Comparison of ENCODE assay signal across 8 cellular contexts in genomic region chrX:12970691-12971202, GRCh38. TPM values are rescaled to one million over a fixed set of nuclear protein-coding genes. Genes with fewer than 3 reads are reported as not detected.
DNase-seq lines count a peak whose midpoint lies in the region; ATAC-seq, FAIRE-seq and TF ChIP-seq lines count a peak whose summit lies in the region.

No MANE protein-coding gene starts in this region.

- H3K4me3 ChIP-seq in bronchial epithelial cell (ENCODE audit: low read depth, low read length) = no peak overlapping the region

- H3K27me3 Mint-ChIP-seq in stimulated activated naive CD8-positive, alpha-beta T cell treated with anti-CD3 and anti-CD28 coated beads, Interleukin-15, amount 100 ng/mL, for 72 hours = no peaks in the 10 kb centered on the region

- FAIRE-seq in bronchial epithelial cell (lab: Jason Lieb, UNC) = no peak

- peaks cover 44% of the 10 kb centered on the region for H3K4me1 Mint-ChIP-seq in stimulated activated naive CD8-positive, alpha-beta T cell treated with anti-CD3 and anti-CD28 coated beads, Interleukin-15, amount 100 ng/mL, for 72 hours

- peak; percentile 51 for DNase-seq in stimulated activated CD4-positive, alpha-beta T cell treated with anti-CD3 and anti-CD28 coated beads, Interleukin-4, amount 100 ng/mL, for 24 hours
- no peak for DNase-seq in stimulated activated CD4-positive, alpha-beta T cell treated with anti-CD3 and anti-CD28 coated beads, Interleukin-2, amount 100 ng/mL, for 48 hours
- peak; percentile 31 to 45 for DNase-seq in SHP77 (lab: John Stamatoyannopoulos, UW)
- no peak for DNase-seq in bronchial epithelial cell (ENCODE audit: low read depth)
- peak; percentile 14 for DNase-seq in kidney glomerular epithelial cell (lab: John Stamatoyannopoulos, UW)
- DNase-seq in stimulated activated naive CD8-positive, alpha-beta T cell treated with anti-CD3 and anti-CD28 coated beads, Interleukin-15, amount 100 ng/mL, for 72 hours = peak in 1 of 2 donors; percentile 66
- no peak for DNase-seq in NCI-H510A (lab: John Stamatoyannopoulos, UW)

- ATAC-seq in stimulated activated naive CD8-positive, alpha-beta T cell treated with anti-CD3 and anti-CD28 coated beads, Interleukin-15, amount 100 ng/mL, for 72 hours = peak; percentile 40
- no peak for ATAC-seq in HG03460 (IDR thresholded peaks at IDR 0.05; ENCODE audit: unreplicated experiment)

- peak overlapping the region; percentile 91 to 97 for H3K4me3 Mint-ChIP-seq in stimulated activated naive CD8-positive, alpha-beta T cell treated with anti-CD3 and anti-CD28 coated beads, Interleukin-15, amount 100 ng/mL, for 72 hours

- peak; percentile 11 for TF ChIP-seq CTCF in bronchial epithelial cell (IDR thresholded peaks at IDR 0.05; ENCODE audit: insufficient read depth, low read length, severe bottlenecking)

- no peaks in the 10 kb centered on the region for H3K27me3 ChIP-seq in bronchial epithelial cell (ENCODE audit: control insufficient read depth, insufficient read depth, low read length)

- no peaks in the 10 kb centered on the region for H3K9me3 Mint-ChIP-seq in stimulated activated naive CD8-positive, alpha-beta T cell treated with anti-CD3 and anti-CD28 coated beads, Interleukin-15, amount 100 ng/mL, for 72 hours

- H3K36me3 ChIP-seq in bronchial epithelial cell (ENCODE audit: control insufficient read depth, insufficient read depth, low read length) = peaks cover 1% of the 10 kb centered on the region

- peak overlapping the region; percentile 92 to 98 for H3K27ac Mint-ChIP-seq in stimulated activated naive CD8-positive, alpha-beta T cell treated with anti-CD3 and anti-CD28 coated beads, Interleukin-15, amount 100 ng/mL, for 72 hours

RNA-seq across cellular contexts. Expression of gene TMSB4X, which starts 4.2 kb away (rescaled TPM):
- total RNA-seq in bronchial epithelial cell = 3,174 and 3,370 TPM in 2 replicates

Comparison
In these comparisons a context has a peak if more than half of its experiments do, and no peak if none do; other contexts are left out.
1. DNase-seq: peak in stimulated activated CD4-positive, alpha-beta T cell treated with anti-CD3 and anti-CD28 coated beads, Interleukin-4, amount 100 ng/mL, for 24 hours (single experiment), SHP77 (2 of 2) and kidney glomerular epithelial cell (single experiment); none in stimulated activated CD4-positive, alpha-beta T cell treated with anti-CD3 and anti-CD28 coated beads, Interleukin-2, amount 100 ng/mL, for 48 hours (0 of 2), bronchial epithelial cell (single experiment) and NCI-H510A (single experiment).